ENCODE assay signal across 29 cellular contexts in the genomic region with DNA sequence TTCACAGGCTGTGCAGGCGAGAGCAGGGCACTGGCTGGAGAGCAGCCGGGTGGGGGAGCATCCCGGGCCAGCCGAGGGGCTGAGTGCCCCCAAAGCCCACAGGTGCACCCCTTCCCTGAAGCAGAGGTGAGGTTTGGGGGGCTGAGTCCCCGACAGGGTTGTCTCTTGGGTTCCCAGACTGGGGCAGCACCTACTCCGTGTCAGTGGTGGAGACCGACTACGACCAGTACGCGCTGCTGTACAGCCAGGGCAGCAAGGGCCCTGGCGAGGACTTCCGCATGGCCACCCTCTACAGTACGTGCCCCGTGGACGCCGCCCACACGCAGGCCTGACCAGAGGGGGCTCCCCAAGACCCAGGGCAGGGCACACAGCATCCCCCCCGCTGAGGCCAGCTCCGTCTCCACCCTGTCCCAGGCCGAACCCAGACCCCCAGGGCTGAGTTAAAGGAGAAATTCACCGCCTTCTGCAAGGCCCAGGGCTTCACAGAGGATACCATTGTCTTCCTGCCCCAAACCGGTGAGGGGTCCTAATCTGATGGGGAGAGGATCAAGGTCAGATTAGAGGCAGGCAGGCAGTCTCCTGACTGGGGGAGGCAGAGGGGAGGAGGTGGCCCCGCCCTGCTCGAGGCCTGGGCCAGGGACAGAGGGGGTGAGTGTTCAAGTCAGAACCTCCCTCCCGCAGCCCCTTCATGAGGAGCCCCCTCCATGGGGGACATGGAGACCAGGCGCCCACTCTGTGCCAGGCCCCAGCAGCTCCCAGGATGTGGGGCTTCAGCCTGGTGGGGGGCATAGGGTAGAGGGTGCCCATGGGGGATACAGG. TPM values are rescaled to one million over a fixed set of nuclear protein-coding genes. Genes with fewer than 3 reads are reported as not detected.
DNase-seq lines count a peak whose midpoint lies in the region; ATAC-seq and TF ChIP-seq lines count a peak whose summit lies in the region.
"Had no signal": no experiment of that assay in that cellular context is flagged by ENCODE, and none has a peak within 500 bp of the region (broad histone marks: within the 10 kb centered on the region; RNA-seq: fewer than 3 reads in every experiment).

No MANE protein-coding gene starts in this region.

- DNase-seq in activated CD4-positive, alpha-beta T cell treated with anti-CD3 and anti-CD28 coated beads, Interleukin-2, amount 10 ng/mL, durations not matched to agents 24 days and 14 days: no peak
- no peak for DNase-seq in activated CD4-positive, alpha-beta T cell treated with anti-CD3 and anti-CD28 coated beads, Interleukin-2, amount 50 U/mL, for 1 hour
- no peak for DNase-seq in dorsolateral prefrontal cortex
- no peak for DNase-seq in stimulated activated naive B cell treated with anti-CD40 and anti-IgM and Interleukin-4, amounts not matched to agents 10 μg/mL and 1 μg/mL and 100 μg/mL, for 72 hours
- DNase-seq in HK-2 (ENCODE audit: unreplicated experiment): no peak
- DNase-seq in glomerular visceral epithelial cell (ENCODE audit: extremely low spot score): no peak
- DNase-seq: 8988T; activated CD4-positive, alpha-beta memory T cell treated with anti-CD3 and anti-CD28 coated beads for 36 hours; activated effector memory CD4-positive, alpha-beta T cell treated with Interleukin-2 at 50 U/mL for 16 hours; CD8-positive, alpha-beta memory T cell; DMS53; effector memory CD8-positive, alpha-beta T cell; GDM1; mesenchymal stem cell; NCI-H510A treated with DMSO at 0.1 percent for 48 hours; occipital lobe; RPMI8226; spleen; stimulated activated CD4-positive, alpha-beta T cell treated with anti-CD3 and anti-CD28 coated beads, Interleukin-4, amount 100 ng/mL, for 1 hour; trophoblast cell had no signal

- H3K27me3 Mint-ChIP-seq in activated CD4-positive, alpha-beta T cell treated with anti-CD3 and anti-CD28 coated beads, Interleukin-2, amount 10 ng/mL, durations not matched to agents 24 days and 14 days: peaks cover 16% of the 10 kb centered on the region
- H3K27me3 Mint-ChIP-seq in stimulated activated naive B cell treated with anti-CD40 and anti-IgM and Interleukin-4, amounts not matched to agents 10 μg/mL and 1 μg/mL and 100 μg/mL, for 72 hours: peaks cover 43 to 86% of the 10 kb centered on the region in 2 donors

- peak overlapping the region in 45 of 59 donors; percentile 3 to 63 (median 49) for H3K4me3 ChIP-seq in dorsolateral prefrontal cortex
- H3K4me3 ChIP-seq: esophagus muscularis mucosa had no signal

- ATAC-seq in stimulated activated naive B cell treated with anti-CD40 and anti-IgM and Interleukin-4, amounts not matched to agents 10 μg/mL and 1 μg/mL and 100 μg/mL, for 72 hours (replicated peaks): no peak
- ATAC-seq: effector memory CD8-positive, alpha-beta T cell; WTC11 had no signal

- H3K4me1 Mint-ChIP-seq in activated CD4-positive, alpha-beta T cell treated with anti-CD3 and anti-CD28 coated beads, Interleukin-2, amount 10 ng/mL, durations not matched to agents 24 days and 14 days: peaks cover 6% of the 10 kb centered on the region
- H3K4me1 Mint-ChIP-seq in stimulated activated naive B cell treated with anti-CD40 and anti-IgM and Interleukin-4, amounts not matched to agents 10 μg/mL and 1 μg/mL and 100 μg/mL, for 72 hours: peaks cover 0 to 7% of the 10 kb centered on the region in 2 donors

- no peaks in the 10 kb centered on the region for H3K9me3 Mint-ChIP-seq in activated CD4-positive, alpha-beta T cell treated with anti-CD3 and anti-CD28 coated beads, Interleukin-2, amount 10 ng/mL, durations not matched to agents 24 days and 14 days
- H3K9me3 Mint-ChIP-seq in stimulated activated naive B cell treated with anti-CD40 and anti-IgM and Interleukin-4, amounts not matched to agents 10 μg/mL and 1 μg/mL and 100 μg/mL, for 72 hours: no peaks in the 10 kb centered on the region
- H3K9me3 Mint-ChIP-seq: activated CD4-positive, alpha-beta memory T cell treated with anti-CD3 and anti-CD28 coated beads for 36 hours; CD8-positive, alpha-beta memory T cell; effector memory CD8-positive, alpha-beta T cell; stimulated activated naive CD8-positive, alpha-beta T cell treated with anti-CD3 and anti-CD28 coated beads, Interleukin-15, Interleukin-2, amounts not matched to agents 100 ng/mL and 50 ng/mL, for 24 hours; WTC11 had no signal

- no peak overlapping the region for H3K4me3 Mint-ChIP-seq in activated CD4-positive, alpha-beta T cell treated with anti-CD3 and anti-CD28 coated beads, Interleukin-2, amount 10 ng/mL, durations not matched to agents 24 days and 14 days
- no peak overlapping the region for H3K4me3 Mint-ChIP-seq in stimulated activated naive B cell treated with anti-CD40 and anti-IgM and Interleukin-4, amounts not matched to agents 10 μg/mL and 1 μg/mL and 100 μg/mL, for 72 hours
- H3K4me3 Mint-ChIP-seq: activated CD4-positive, alpha-beta memory T cell treated with anti-CD3 and anti-CD28 coated beads for 36 hours; effector memory CD8-positive, alpha-beta T cell; stimulated activated naive CD8-positive, alpha-beta T cell treated with anti-CD3 and anti-CD28 coated beads, Interleukin-15, Interleukin-2, amounts not matched to agents 100 ng/mL and 50 ng/mL, for 24 hours; WTC11 had no signal

- H3K36me3 Mint-ChIP-seq in activated CD4-positive, alpha-beta T cell treated with anti-CD3 and anti-CD28 coated beads, Interleukin-2, amount 10 ng/mL, durations not matched to agents 24 days and 14 days (ENCODE audit: low read depth): no peaks in the 10 kb centered on the region
- peaks cover 0 to 4% of the 10 kb centered on the region in 2 donors for H3K36me3 Mint-ChIP-seq in stimulated activated naive B cell treated with anti-CD40 and anti-IgM and Interleukin-4, amounts not matched to agents 10 μg/mL and 1 μg/mL and 100 μg/mL, for 72 hours
- H3K36me3 Mint-ChIP-seq: activated CD4-positive, alpha-beta memory T cell treated with anti-CD3 and anti-CD28 coated beads for 36 hours; CD8-positive, alpha-beta memory T cell; WTC11 had no signal

- peak overlapping the region in 50 of 59 donors; percentile 4 to 100 (median 68) for H3K27ac ChIP-seq in dorsolateral prefrontal cortex
- H3K27ac ChIP-seq: HL-60 had no signal

- TF ChIP-seq CTCF in dorsolateral prefrontal cortex (IDR thresholded peaks at IDR 0.05 in 54 of 56, conservative IDR thresholded peaks at IDR 0.05 in 2 of 56; ENCODE audit: low read depth in 1 of 56, partially characterized antibody in 56 of 56): no peak

- H3K27ac Mint-ChIP-seq in activated CD4-positive, alpha-beta T cell treated with anti-CD3 and anti-CD28 coated beads, Interleukin-2, amount 10 ng/mL, durations not matched to agents 24 days and 14 days: peak overlapping the region; percentile 48
- H3K27ac Mint-ChIP-seq in stimulated activated naive B cell treated with anti-CD40 and anti-IgM and Interleukin-4, amounts not matched to agents 10 μg/mL and 1 μg/mL and 100 μg/mL, for 72 hours: peak overlapping the region; percentile 5
- H3K27ac Mint-ChIP-seq: stimulated activated naive CD8-positive, alpha-beta T cell treated with anti-CD3 and anti-CD28 coated beads, Interleukin-15, Interleukin-2, amounts not matched to agents 100 ng/mL and 50 ng/mL, for 24 hours; WTC11 had no signal

- intact Hi-C loops in activated CD4-positive, alpha-beta T cell treated with anti-CD3 and anti-CD28 coated beads, Interleukin-2, amount 10 ng/mL, durations not matched to agents 24 days and 14 days (cut with micrococcal nuclease): loop anchor here (2.0 to 10.0 kb wide), 2 partner anchors 13 to 175 kb away; a partner anchor contains a TSS
- intact Hi-C loops in dorsolateral prefrontal cortex (cut with DNase I): no loop called here

- peaks cover 0 to 6% (median 0%) of the 10 kb centered on the region in 45 donors for H3K27me3 ChIP-seq in dorsolateral prefrontal cortex

RNA-seq across cellular contexts. Expression of a gene that starts 2.7 kb away (rescaled TPM):
- not detected in 2 replicates for total RNA-seq in activated CD4-positive, alpha-beta T cell treated with anti-CD3 and anti-CD28 coated beads, Interleukin-2, amount 10 ng/mL, durations not matched to agents 24 days and 14 days
- 1,000 to 10,000 TPM; 1,122 to 4,894 (median 2,197) TPM for total RNA-seq in dorsolateral prefrontal cortex
- total RNA-seq: activated CD4-positive, alpha-beta memory T cell treated with anti-CD3 and anti-CD28 coated beads for 36 hours; H4; M059J had no signal

RNA-seq across cellular contexts. Expression of a gene that starts 2.8 kb away (rescaled TPM):
- not detected in 2 replicates for total RNA-seq in activated CD4-positive, alpha-beta T cell treated with anti-CD3 and anti-CD28 coated beads, Interleukin-2, amount 10 ng/mL, durations not matched to agents 24 days and 14 days
- total RNA-seq in dorsolateral prefrontal cortex: 10 to 100 TPM in 119 of 120 experiments, 1 to 10 TPM in 1; 9.8 to 81.8 (median 27.3) TPM
- total RNA-seq: activated CD4-positive, alpha-beta memory T cell treated with anti-CD3 and anti-CD28 coated beads for 36 hours; H4; M059J; renal cortical epithelial cell had no signal

RNA-seq across cellular contexts. Expression of a gene that starts 12.2 kb away (rescaled TPM):
- 87.8 and 90.2 TPM in 2 replicates for total RNA-seq in activated CD4-positive, alpha-beta T cell treated with anti-CD3 and anti-CD28 coated beads, Interleukin-2, amount 10 ng/mL, durations not matched to agents 24 days and 14 days
- total RNA-seq in dorsolateral prefrontal cortex: 10 to 100 TPM; 30.9 to 76.1 (median 46.1) TPM

RNA-seq across cellular contexts. Expression of a gene that starts 16.4 kb away (rescaled TPM):
- total RNA-seq in activated CD4-positive, alpha-beta T cell treated with anti-CD3 and anti-CD28 coated beads, Interleukin-2, amount 10 ng/mL, durations not matched to agents 24 days and 14 days: not detected in 2 replicates
- 1 to 10 TPM in 30 of 120 experiments, under 1 TPM in 28, not detected in 62; 0.47 to 3.2 (median 1.0) TPM for total RNA-seq in dorsolateral prefrontal cortex
- total RNA-seq: cerebellum, frontal cortex had no signal

RNA-seq across cellular contexts. Expression of a gene that starts 27.9 kb away (rescaled TPM):
- 1.3 and 2.3 TPM in 2 replicates for total RNA-seq in activated CD4-positive, alpha-beta T cell treated with anti-CD3 and anti-CD28 coated beads, Interleukin-2, amount 10 ng/mL, durations not matched to agents 24 days and 14 days
- total RNA-seq in dorsolateral prefrontal cortex: 10 to 100 TPM in 108 of 120 experiments, 1 to 10 TPM in 12; 5.2 to 34.4 (median 16.7) TPM
- total RNA-seq: esophagus muscularis mucosa, frontal cortex, H4, M059J, occipital lobe had no signal

Comparison
In these comparisons a context has a peak if more than half of its experiments do, and no peak if none do; other contexts are left out.
1. RNA of a gene that starts 2.7 kb away (total RNA-seq): 1,122 to 4,894 TPM in dorsolateral prefrontal cortex; not detected in activated CD4-positive, alpha-beta T cell treated with anti-CD3 and anti-CD28 coated beads, Interleukin-2, amount 10 ng/mL, durations not matched to agents 24 days and 14 days; every median in the first group is over 1,000 times any median in the second.
2. RNA of a gene that starts 2.8 kb away (total RNA-seq): 9.8 to 81.8 TPM in dorsolateral prefrontal cortex; not detected in activated CD4-positive, alpha-beta T cell treated with anti-CD3 and anti-CD28 coated beads, Interleukin-2, amount 10 ng/mL, durations not matched to agents 24 days and 14 days; every median in the first group is over 10 times any median in the second.